ENCODE assay signal across 1 cellular context in the genomic region with DNA sequence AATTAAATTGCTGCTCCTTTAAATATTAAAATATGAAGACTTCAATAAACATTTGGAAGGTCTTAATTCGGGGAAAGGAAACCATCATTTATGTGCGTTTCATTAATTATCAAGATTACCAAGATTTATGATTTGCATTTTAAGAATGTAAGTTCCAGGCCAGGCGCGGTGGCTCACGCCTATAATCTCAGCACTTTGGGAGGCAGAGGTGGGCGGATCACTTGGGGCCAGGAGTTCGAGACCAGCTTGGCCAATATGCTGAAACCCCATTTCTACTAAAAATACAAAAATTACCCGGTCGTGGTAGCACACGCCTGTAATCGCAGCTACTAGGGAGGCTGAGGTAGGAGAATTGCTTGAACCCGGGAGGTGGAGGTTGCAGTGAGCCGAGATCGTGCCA.
TF ChIP-seq lines count a peak whose summit lies in the region.

No MANE protein-coding gene starts in this region.

TF ChIP-seq in A549, 52 proteins besides CTCF, POLR2A, EP300 and RAD21 (continued from another document):
- TF ChIP-seq FOSB (CRISPR knock-in tag; IDR thresholded peaks at IDR 0.05) (peak; percentile 11; the same call in 1 of the 2 replicates), HOXB13 (CRISPR knock-in tag; IDR thresholded peaks at IDR 0.05; ENCODE audit: low read depth) (0 out of 2 replicates have a peak, but pooled peaks have one; percentile 36)
TF ChIP-seq in A549: peak in this region for 3; not testable (repeated sequence) for 49.
